Comparison of ENCODE assay signal across 8 cellular contexts in genomic region chr1:45750298-45751038, GRCh38. TPM values are rescaled to one million over a fixed set of nuclear protein-coding genes. Genes with fewer than 3 reads are reported as not detected.
DNase-seq lines count a peak whose midpoint lies in the region; ATAC-seq and TF ChIP-seq lines count a peak whose summit lies in the region.

Gene IPP (minus strand): TSS chr1:45750653. CDS start chr1:45746411, 4,242 bp downstream.

- CTCF ChIA-PET in RWPE1 (lab: Yijun Ruan, JAX), result interaction anchor here (0.6 kb wide), 1 partner anchor 19 kb away, joined by 3 read pairs; no protein-coding TSS in a partner anchor

- H3K9me3 Mint-ChIP-seq in activated T-helper 17 cell treated with anti-CD3 and anti-CD28 coated beads, Interleukin-2, amount 50 U/mL, for 72 hours, result no peaks in the 10 kb centered on the region
- H3K9me3 Mint-ChIP-seq in natural killer cell, result no peaks in the 10 kb centered on the region

- peaks cover 4% of the 10 kb centered on the region for H3K4me1 Mint-ChIP-seq in activated T-helper 17 cell treated with anti-CD3 and anti-CD28 coated beads, Interleukin-2, amount 50 U/mL, for 72 hours
- H3K4me1 Mint-ChIP-seq in natural killer cell, result peaks cover 14 to 19% of the 10 kb centered on the region in 2 donors

- peak; percentile 98 for ATAC-seq in activated T-helper 17 cell treated with anti-CD3 and anti-CD28 coated beads, Interleukin-2, amount 50 U/mL, for 72 hours (replicated peaks)
- peak; percentile 93 to 98 (median 95) for ATAC-seq in natural killer cell

- H3K27ac Mint-ChIP-seq in activated T-helper 17 cell treated with anti-CD3 and anti-CD28 coated beads, Interleukin-2, amount 50 U/mL, for 72 hours, result peak within 1 kb of the TSS; percentile 99
- peak within 1 kb of the TSS; percentile 99 for H3K27ac Mint-ChIP-seq in natural killer cell

- H3K4me3 Mint-ChIP-seq in activated T-helper 17 cell treated with anti-CD3 and anti-CD28 coated beads, Interleukin-2, amount 50 U/mL, for 72 hours, result peak within 1 kb of the TSS; percentile 95
- peak within 1 kb of the TSS; percentile 98 for H3K4me3 Mint-ChIP-seq in natural killer cell

- H3K27me3 Mint-ChIP-seq in activated T-helper 17 cell treated with anti-CD3 and anti-CD28 coated beads, Interleukin-2, amount 50 U/mL, for 72 hours, result no peaks in the 10 kb centered on the region
- no peaks in the 10 kb centered on the region for H3K27me3 Mint-ChIP-seq in natural killer cell (ENCODE audit: low read depth in 2 of 2)

- peak within 1 kb of the TSS; percentile 90 for H3K27ac ChIP-seq in RWPE1

- H3K4me3 ChIP-seq in LNCaP clone FGC (ENCODE audit: low read depth, low read length) (peak within 1 kb of the TSS; percentile 84), fibroblast of mammary gland (ENCODE audit: control insufficient read depth, low read depth, low read length) (peak within 1 kb of the TSS; percentile 87)

- POLR2A ChIA-PET in RWPE1 (lab: Yijun Ruan, JAX; ENCODE audit: low non-redundant PET), result no interaction called here

- peaks cover 7% of the 10 kb centered on the region for H3K36me3 Mint-ChIP-seq in activated T-helper 17 cell treated with anti-CD3 and anti-CD28 coated beads, Interleukin-2, amount 50 U/mL, for 72 hours (ENCODE audit: low read depth)
- H3K36me3 Mint-ChIP-seq in natural killer cell, result no peaks in the 10 kb centered on the region

- TF ChIP-seq CTCF in LNCaP clone FGC (IDR thresholded peaks at IDR 0.05; ENCODE audit: control insufficient read depth, extremely low read depth, insufficient read depth) (peak; percentile 45), RWPE1 (conservative IDR thresholded peaks at IDR 0.05; ENCODE audit: low read depth) (no peak), fibroblast of mammary gland (conservative IDR thresholded peaks at IDR 0.05; ENCODE audit: control insufficient read depth, insufficient read depth, low read depth, low read length) (no peak), natural killer cell (IDR thresholded peaks at IDR 0.05) (peak; percentile 27)

- intact Hi-C loops in natural killer cell (cut with micrococcal nuclease), result loop anchor here (1.0 kb wide), 2 partner anchors 53 to 63 kb away; partner anchors contain the start of gene MAST2

- DNase-seq in ELF-1 (ENCODE audit: low read depth, low spot score), result peak; percentile 99
- peak; percentile 93 for DNase-seq in GOT3 (lab: John Stamatoyannopoulos, UW)
- peak; percentile 93 for DNase-seq in LNCaP clone FGC (ENCODE audit: low read depth)
- DNase-seq in RWPE1 (ENCODE audit: low spot score), result peak; percentile 99
- peak; percentile 96 for DNase-seq in fibroblast of mammary gland (ENCODE audit: low read depth)
- DNase-seq in natural killer cell, result peak; percentile 89
- peak; percentile 93 for DNase-seq in stimulated activated naive CD4-positive, alpha-beta T cell treated with Interleukin-2 at 50 U/mL for 16 hours (lab: John Stamatoyannopoulos, UW)

RNA-seq across cellular contexts. Expression of gene IPP, which starts in this region (rescaled TPM):
- 10 to 100 TPM; 10.0 to 15.4 TPM for total RNA-seq in activated T-helper 17 cell treated with anti-CD3 and anti-CD28 coated beads, Interleukin-2, amount 50 U/mL, for 72 hours
- 10 to 100 TPM; 15.3 to 20.8 (median 19.1) TPM for total RNA-seq in natural killer cell

Comparison
In these comparisons a context has a peak if more than half of its experiments do, and no peak if none do; other contexts are left out.
1. Peak in every context shown above with its lines: DNase-seq, ATAC-seq, H3K4me3 ChIP-seq and H3K27ac ChIP-seq.
2. CTCF ChIP-seq: peak in LNCaP clone FGC (single experiment) and natural killer cell (single experiment); none in RWPE1 (single experiment) and fibroblast of mammary gland (single experiment).